1 cellular context compared by ENCODE assay signal in the genomic region with DNA sequence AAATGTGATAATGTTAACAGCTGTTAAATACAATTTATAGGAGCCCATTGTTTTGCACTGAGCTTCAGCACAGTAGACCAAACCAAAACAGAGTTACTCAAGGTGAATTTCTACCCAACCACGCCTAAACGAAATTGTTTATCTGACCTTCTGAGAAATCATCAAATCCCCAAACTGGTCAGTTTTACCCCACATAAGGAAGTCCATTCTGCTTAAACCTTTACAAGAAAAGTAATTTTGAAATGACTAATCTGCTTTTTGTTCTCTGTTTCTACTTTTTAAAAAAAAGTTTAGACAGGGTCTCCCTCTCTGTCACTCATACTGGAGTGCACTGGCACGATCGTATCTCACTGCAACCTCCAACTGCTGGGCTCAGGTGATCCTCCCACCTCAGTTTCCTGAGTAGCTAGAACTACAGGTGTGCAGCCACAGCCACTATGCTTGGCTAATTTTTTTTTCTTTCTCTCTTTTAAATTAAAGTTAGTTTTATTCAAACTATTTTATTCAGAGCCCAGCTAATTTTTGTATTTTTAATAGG.
TF ChIP-seq lines count a peak whose summit lies in the region.

No MANE protein-coding gene starts in this region.

TF ChIP-seq in K562, 482 proteins besides CTCF, POLR2A, EP300 and RAD21:
- TF ChIP-seq, protein P1, sequence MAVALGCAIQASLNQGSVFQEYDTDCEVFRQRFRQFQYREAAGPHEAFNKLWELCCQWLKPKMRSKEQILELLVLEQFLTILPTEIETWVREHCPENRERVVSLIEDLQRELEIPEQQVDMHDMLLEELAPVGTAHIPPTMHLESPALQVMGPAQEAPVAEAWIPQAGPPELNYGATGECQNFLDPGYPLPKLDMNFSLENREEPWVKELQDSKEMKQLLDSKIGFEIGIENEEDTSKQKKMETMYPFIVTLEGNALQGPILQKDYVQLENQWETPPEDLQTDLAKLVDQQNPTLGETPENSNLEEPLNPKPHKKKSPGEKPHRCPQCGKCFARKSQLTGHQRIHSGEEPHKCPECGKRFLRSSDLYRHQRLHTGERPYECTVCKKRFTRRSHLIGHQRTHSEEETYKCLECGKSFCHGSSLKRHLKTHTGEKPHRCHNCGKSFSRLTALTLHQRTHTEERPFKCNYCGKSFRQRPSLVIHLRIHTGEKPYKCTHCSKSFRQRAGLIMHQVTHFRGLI (CRISPR knock-in tag; IDR thresholded peaks at IDR 0.05) = no peak
- TF ChIP-seq EZH2 (IDR thresholded peaks at IDR 0.05; ENCODE audit: borderline replicate concordance, low read depth, low read length) = no peak
- TF ChIP-seq, protein P2, sequence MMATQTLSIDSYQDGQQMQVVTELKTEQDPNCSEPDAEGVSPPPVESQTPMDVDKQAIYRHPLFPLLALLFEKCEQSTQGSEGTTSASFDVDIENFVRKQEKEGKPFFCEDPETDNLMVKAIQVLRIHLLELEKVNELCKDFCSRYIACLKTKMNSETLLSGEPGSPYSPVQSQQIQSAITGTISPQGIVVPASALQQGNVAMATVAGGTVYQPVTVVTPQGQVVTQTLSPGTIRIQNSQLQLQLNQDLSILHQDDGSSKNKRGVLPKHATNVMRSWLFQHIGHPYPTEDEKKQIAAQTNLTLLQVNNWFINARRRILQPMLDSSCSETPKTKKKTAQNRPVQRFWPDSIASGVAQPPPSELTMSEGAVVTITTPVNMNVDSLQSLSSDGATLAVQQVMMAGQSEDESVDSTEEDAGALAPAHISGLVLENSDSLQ (IDR thresholded peaks at IDR 0.05) = peak; percentile 55
- no peak for TF ChIP-seq RBM34 (IDR thresholded peaks at IDR 0.05; ENCODE audit: borderline replicate concordance, insufficient read depth, low read length)
- TF ChIP-seq, protein P3, sequence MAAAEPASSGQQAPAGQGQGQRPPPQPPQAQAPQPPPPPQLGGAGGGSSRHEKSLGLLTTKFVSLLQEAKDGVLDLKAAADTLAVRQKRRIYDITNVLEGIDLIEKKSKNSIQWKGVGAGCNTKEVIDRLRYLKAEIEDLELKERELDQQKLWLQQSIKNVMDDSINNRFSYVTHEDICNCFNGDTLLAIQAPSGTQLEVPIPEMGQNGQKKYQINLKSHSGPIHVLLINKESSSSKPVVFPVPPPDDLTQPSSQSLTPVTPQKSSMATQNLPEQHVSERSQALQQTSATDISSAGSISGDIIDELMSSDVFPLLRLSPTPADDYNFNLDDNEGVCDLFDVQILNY (CRISPR knock-in tag; IDR thresholded peaks at IDR 0.05) = no peak
- TF ChIP-seq, protein P4, sequence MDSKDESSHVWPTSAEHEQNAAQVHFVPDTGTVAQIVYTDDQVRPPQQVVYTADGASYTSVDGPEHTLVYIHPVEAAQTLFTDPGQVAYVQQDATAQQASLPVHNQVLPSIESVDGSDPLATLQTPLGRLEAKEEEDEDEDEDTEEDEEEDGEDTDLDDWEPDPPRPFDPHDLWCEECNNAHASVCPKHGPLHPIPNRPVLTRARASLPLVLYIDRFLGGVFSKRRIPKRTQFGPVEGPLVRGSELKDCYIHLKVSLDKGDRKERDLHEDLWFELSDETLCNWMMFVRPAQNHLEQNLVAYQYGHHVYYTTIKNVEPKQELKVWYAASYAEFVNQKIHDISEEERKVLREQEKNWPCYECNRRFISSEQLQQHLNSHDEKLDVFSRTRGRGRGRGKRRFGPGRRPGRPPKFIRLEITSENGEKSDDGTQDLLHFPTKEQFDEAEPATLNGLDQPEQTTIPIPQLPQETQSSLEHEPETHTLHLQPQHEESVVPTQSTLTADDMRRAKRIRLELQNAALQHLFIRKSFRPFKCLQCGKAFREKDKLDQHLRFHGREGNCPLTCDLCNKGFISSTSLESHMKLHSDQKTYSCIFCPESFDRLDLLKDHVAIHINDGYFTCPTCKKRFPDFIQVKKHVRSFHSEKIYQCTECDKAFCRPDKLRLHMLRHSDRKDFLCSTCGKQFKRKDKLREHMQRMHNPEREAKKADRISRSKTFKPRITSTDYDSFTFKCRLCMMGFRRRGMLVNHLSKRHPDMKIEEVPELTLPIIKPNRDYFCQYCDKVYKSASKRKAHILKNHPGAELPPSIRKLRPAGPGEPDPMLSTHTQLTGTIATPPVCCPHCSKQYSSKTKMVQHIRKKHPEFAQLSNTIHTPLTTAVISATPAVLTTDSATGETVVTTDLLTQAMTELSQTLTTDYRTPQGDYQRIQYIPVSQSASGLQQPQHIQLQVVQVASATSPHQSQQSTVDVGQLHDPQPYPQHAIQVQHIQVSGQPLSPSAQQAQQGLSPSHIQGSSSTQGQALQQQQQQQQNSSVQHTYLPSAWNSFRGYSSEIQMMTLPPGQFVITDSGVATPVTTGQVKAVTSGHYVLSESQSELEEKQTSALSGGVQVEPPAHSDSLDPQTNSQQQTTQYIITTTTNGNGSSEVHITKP (IDR thresholded peaks at IDR 0.05; ENCODE audit: partially characterized antibody) = peak; percentile 22
